25 cellular contexts compared by ENCODE assay signal in genomic region chr20:64189530-64189966, GRCh38. TPM values are rescaled to one million over a fixed set of nuclear protein-coding genes. Genes with fewer than 3 reads are reported as not detected.
DNase-seq lines count a peak whose midpoint lies in the region; ATAC-seq, FAIRE-seq and TF ChIP-seq lines count a peak whose summit lies in the region.
"Had no signal": no experiment of that assay in that cellular context is flagged by ENCODE, and none has a peak within 500 bp of the region (broad histone marks: within the 10 kb centered on the region; RNA-seq: fewer than 3 reads in every experiment).

No MANE protein-coding gene starts in this region.

- H3K4me1 ChIP-seq in A549 (peaks cover 16% of the 10 kb centered on the region; the same call in 2 of the 3 replicates), HUES48 (ENCODE audit: control insufficient read depth, insufficient read depth, low read length) (peaks cover 41% of the 10 kb centered on the region), endodermal cell (ENCODE audit: control insufficient read depth, insufficient read depth, low read length) (no peaks in the 10 kb centered on the region), mucosa of descending colon (ENCODE audit: low read depth) (no peaks in the 10 kb centered on the region)
- H3K4me1 ChIP-seq: ascending aorta, upper lobe of left lung had no signal

- WGBS in A549 (ENCODE audit: missing lambda C conversion rate), result 25% methylated on average over 5 of the region's 5 CpGs
- 50 to 75% methylated on average over 5 of the region's 5 CpGs for WGBS in endodermal cell (ENCODE audit: insufficient coverage in 1 of 2, insufficient read length in 1 of 2), 2 experiments

- TF ChIP-seq POLR2A in A549 (IDR thresholded peaks at IDR 0.05; ENCODE audit: low read length), result no peak

- H3K4me3 ChIP-seq in A549 (no peak overlapping the region), HUES48 (ENCODE audit: low read depth, low read length) (no peak overlapping the region), endodermal cell (ENCODE audit: low read length) (no peak overlapping the region), mucosa of descending colon (no peak overlapping the region)
- H3K4me3 ChIP-seq: ascending aorta, heart right ventricle, upper lobe of left lung had no signal

- H3K36me3 ChIP-seq in HUES48 (ENCODE audit: control insufficient read depth, insufficient read depth, low read length), result no peaks in the 10 kb centered on the region
- no peaks in the 10 kb centered on the region for H3K36me3 ChIP-seq in endodermal cell (ENCODE audit: control insufficient read depth, insufficient read depth, low read length)
- no peaks in the 10 kb centered on the region for H3K36me3 ChIP-seq in mucosa of descending colon (ENCODE audit: low read depth)
- H3K36me3 ChIP-seq: ascending aorta, heart right ventricle, neutrophil, upper lobe of left lung had no signal

- H3K36me3 Mint-ChIP-seq in endodermal cell (ENCODE audit: low read depth), result peaks cover 3% of the 10 kb centered on the region
- no peaks in the 10 kb centered on the region for H3K36me3 Mint-ChIP-seq in activated CD4-positive, alpha-beta memory T cell treated with anti-CD3 and anti-CD28 coated beads for 36 hours
- H3K36me3 Mint-ChIP-seq: activated naive CD4-positive, alpha-beta T cell treated with anti-CD3 and anti-CD28 coated beads, Interleukin-2, amount 50 U/mL, for 72 hours; IgD-negative memory B cell had no signal

- no peak overlapping the region for H3K4me3 Mint-ChIP-seq in endodermal cell
- H3K4me3 Mint-ChIP-seq in activated CD4-positive, alpha-beta memory T cell treated with anti-CD3 and anti-CD28 coated beads for 36 hours, result no peak overlapping the region
- H3K4me3 Mint-ChIP-seq: activated B cell treated with CpG ODN at 0.5 μM for 24 hours; activated T-helper 1 cell treated with anti-CD3 and anti-CD28 coated beads, Interleukin-12 subunit alpha, Interleukin-12 subunit beta, Interleukin-2, Interleukin-4 antibody, amounts not matched to agents 30 ng/mL and 10 ng/mL and 1 ng/mL, durations not matched to agents 14 hours and 24 hours and 36 hours; IgD-negative memory B cell had no signal

- no peak for TF ChIP-seq CTCF in A549 (IDR thresholded peaks at IDR 0.05)
- no peak for TF ChIP-seq CTCF in endodermal cell (conservative IDR thresholded peaks at IDR 0.05)
- TF ChIP-seq CTCF in mucosa of descending colon (IDR thresholded peaks at IDR 0.05), result no peak

- DNase-seq in A549 (ENCODE audit: low read depth in 1 of 2, low spot score in 1 of 2) (no peak), endodermal cell (no peak), mucosa of descending colon (no peak), SW480 (ENCODE audit: low spot score) (no peak)
- DNase-seq in stimulated activated naive CD4-positive, alpha-beta T cell (lab: John Stamatoyannopoulos, UW), result no peak
- DNase-seq in activated CD4-positive, alpha-beta memory T cell treated with anti-CD3 and anti-CD28 coated beads for 36 hours, result no peak
- DNase-seq: ACHN, activated B cell treated with CpG ODN at 0.5 μM for 24 hours, DND-41, heart right ventricle, upper lobe of left lung had no signal

- no peak overlapping the region for H3K27ac Mint-ChIP-seq in endodermal cell
- H3K27ac Mint-ChIP-seq in activated CD4-positive, alpha-beta memory T cell treated with anti-CD3 and anti-CD28 coated beads for 36 hours, result no peak overlapping the region
- H3K27ac Mint-ChIP-seq: activated B cell treated with CpG ODN at 0.5 μM for 24 hours; activated naive CD4-positive, alpha-beta T cell treated with anti-CD3 and anti-CD28 coated beads, Interleukin-2, amount 50 U/mL, for 72 hours; activated T-helper 1 cell treated with anti-CD3 and anti-CD28 coated beads, Interleukin-12 subunit alpha, Interleukin-12 subunit beta, Interleukin-2, Interleukin-4 antibody, amounts not matched to agents 30 ng/mL and 10 ng/mL and 1 ng/mL, durations not matched to agents 14 hours and 24 hours and 36 hours; IgD-negative memory B cell had no signal

- H3K4me2 ChIP-seq in A549, result peak overlapping the region; percentile 46

- ATAC-seq in A549, result no peak
- ATAC-seq in mucosa of descending colon, result peak; percentile 14
- ATAC-seq in HG02973 (IDR thresholded peaks at IDR 0.05; ENCODE audit: unreplicated experiment), result no peak
- ATAC-seq: activated naive CD4-positive, alpha-beta T cell treated with anti-CD3 and anti-CD28 coated beads, Interleukin-2, amount 50 U/mL, for 72 hours; left ventricle myocardium superior had no signal

- CTCF ChIA-PET in A549 (lab: Yijun Ruan, JAX), result no interaction called here
- CTCF ChIA-PET in activated CD4-positive, alpha-beta memory T cell treated with anti-CD3 and anti-CD28 coated beads for 36 hours (lab: Charles Lee), result no interaction called here

- H3K9me3 ChIP-seq in A549, result no peaks in the 10 kb centered on the region; the same call in 2 of the 3 replicates
- H3K9me3 ChIP-seq in HUES48 (ENCODE audit: control insufficient read depth, insufficient read depth, low read length), result no peaks in the 10 kb centered on the region
- peaks cover 5% of the 10 kb centered on the region for H3K9me3 ChIP-seq in endodermal cell (ENCODE audit: control insufficient read depth, low read length)
- H3K9me3 ChIP-seq in mucosa of descending colon, result no peaks in the 10 kb centered on the region
- H3K9me3 ChIP-seq: ascending aorta, neutrophil, upper lobe of left lung had no signal

- no peaks in the 10 kb centered on the region for H3K27me3 Mint-ChIP-seq in endodermal cell (ENCODE audit: insufficient read depth)
- peaks cover 11% of the 10 kb centered on the region for H3K27me3 Mint-ChIP-seq in activated CD4-positive, alpha-beta memory T cell treated with anti-CD3 and anti-CD28 coated beads for 36 hours

- no peaks in the 10 kb centered on the region for H3K27me3 ChIP-seq in HUES48 (ENCODE audit: control insufficient read depth, insufficient read depth, low read length)
- no peaks in the 10 kb centered on the region for H3K27me3 ChIP-seq in endodermal cell (ENCODE audit: control insufficient read depth, insufficient read depth, low read length, poor library complexity, severe bottlenecking)
- H3K27me3 ChIP-seq: ascending aorta, upper lobe of left lung had no signal

- H3K9me3 Mint-ChIP-seq in endodermal cell, result peaks cover 16% of the 10 kb centered on the region
- H3K9me3 Mint-ChIP-seq in activated CD4-positive, alpha-beta memory T cell treated with anti-CD3 and anti-CD28 coated beads for 36 hours, result peaks cover 3% of the 10 kb centered on the region
- H3K9me3 Mint-ChIP-seq: activated B cell treated with CpG ODN at 0.5 μM for 24 hours; activated naive CD4-positive, alpha-beta T cell treated with anti-CD3 and anti-CD28 coated beads, Interleukin-2, amount 50 U/mL, for 72 hours; IgD-negative memory B cell had no signal

- H3K9ac ChIP-seq in HUES48 (ENCODE audit: low read depth, low read length), result no peak overlapping the region
- H3K9ac ChIP-seq in endodermal cell (ENCODE audit: extremely low read depth, low read length, poor library complexity, severe bottlenecking), result peak overlapping the region; percentile 11

- FAIRE-seq in A549 (lab: Jason Lieb, UNC), result no peak
- FAIRE-seq: GM12891 had no signal

- H3K27ac ChIP-seq in A549 (peak overlapping the region in 1 of 2 experiments; percentile 36; a peak in 1 of 6 replicates), HUES48 (ENCODE audit: low read depth, low read length) (peak overlapping the region; percentile 64), endodermal cell (ENCODE audit: low read depth, low read length) (peak overlapping the region; percentile 57)
- H3K27ac ChIP-seq: ascending aorta, heart right ventricle, neutrophil, upper lobe of left lung had no signal

- intact Hi-C loops in mucosa of descending colon (cut with DNase I, micrococcal nuclease), result no loop called here
- intact Hi-C loops in activated CD4-positive, alpha-beta memory T cell treated with anti-CD3 and anti-CD28 coated beads for 36 hours (cut with micrococcal nuclease), result no loop called here

- H3K4me1 Mint-ChIP-seq in endodermal cell, result peaks cover 19% of the 10 kb centered on the region
- H3K4me1 Mint-ChIP-seq in activated CD4-positive, alpha-beta memory T cell treated with anti-CD3 and anti-CD28 coated beads for 36 hours (ENCODE audit: low read depth), result peaks cover 5% of the 10 kb centered on the region
- H3K4me1 Mint-ChIP-seq: activated B cell treated with CpG ODN at 0.5 μM for 24 hours had no signal

- no peak for TF ChIP-seq RAD21 in A549 (conservative IDR thresholded peaks at IDR 0.05 in 1 of 2, IDR thresholded peaks at IDR 0.05 in 1 of 2)

- no peak for TF ChIP-seq EP300 in A549 (IDR thresholded peaks at IDR 0.05)

- POLR2A ChIA-PET in A549 (lab: Yijun Ruan, JAX), result no interaction called here
- POLR2A ChIA-PET in activated CD4-positive, alpha-beta memory T cell treated with anti-CD3 and anti-CD28 coated beads for 36 hours (lab: Charles Lee), result no interaction called here

TF ChIP-seq in A549, 52 proteins besides CTCF, POLR2A, EP300 and RAD21:
- TF ChIP-seq ELK1 (IDR thresholded peaks at IDR 0.05; ENCODE audit: low read depth, low read length) (no peak), MAFK (IDR thresholded peaks at IDR 0.05; ENCODE audit: partially characterized antibody) (peak; percentile 69)
TF ChIP-seq in A549: peak in this region for 1.

RNA-seq across cellular contexts. Expression of gene MYT1, which starts 25.3 kb away (rescaled TPM):
- polyA plus RNA-seq in A549 (2011; rRNA removed), result 0.22 and 0.29 TPM in 2 replicates
- polyA plus RNA-seq in A549 (2012; cell fraction: cytosol; rRNA removed), result 0.10 and 0.13 TPM in 2 replicates
- polyA plus RNA-seq in A549 (2012; cell fraction: nucleus; rRNA removed), result 0.20 and 0.47 TPM in 2 replicates
- polyA plus RNA-seq in A549 (2017; fragmentation: RNase III; extraction: RNeasy Plus Mini Kit Qiagen cat#74134 plus additional on column Dnase treatment), result 0.21 to 0.26 TPM (median 0.26 TPM) in 3 replicates
- polyA minus RNA-seq in A549 (2011; rRNA and poly(A)+ RNA removed), result 0.04 and 0.10 TPM in 2 replicates
- total RNA-seq in endodermal cell, result 1 to 10 TPM; 2.4 to 4.5 TPM
- 9.6 TPM for polyA plus RNA-seq in endodermal cell (2013, experiment 1 of 2)
- polyA plus RNA-seq in endodermal cell (2013, experiment 2 of 2), result 8.4 TPM
- under 1 TPM; 0.12 to 0.76 (median 0.14) TPM for total RNA-seq in mucosa of descending colon
- not detected for total RNA-seq in activated CD4-positive, alpha-beta memory T cell treated with anti-CD3 and anti-CD28 coated beads for 36 hours
- total RNA-seq: activated T-helper 1 cell treated with anti-CD3 and anti-CD28 coated beads, Interleukin-12 subunit alpha, Interleukin-12 subunit beta, Interleukin-2, Interleukin-4 antibody, amounts not matched to agents 30 ng/mL and 10 ng/mL and 1 ng/mL, durations not matched to agents 14 hours and 24 hours and 36 hours; ascending aorta; epithelial cell of proximal tubule; fibroblast of villous mesenchyme; pulmonary artery endothelial cell; skeletal muscle tissue had no signal
- polyA plus RNA-seq: BJ, IgD-negative memory B cell had no signal
